Comparison of ENCODE assay signal across 1 cellular context in genomic region chr14:37197421-37198272, GRCh38.
A peak's percentile ranks its signal among the peaks of the same experiment; 100 is the strongest.
TF ChIP-seq lines count a peak whose summit lies in the region.

TSS of gene MIPOL1 (plus strand) at chr14:37197937. CDS start at chr14:37247889, 49,952 bp downstream.

TF ChIP-seq in K562, 482 proteins besides CTCF, POLR2A, EP300 and RAD21 (continued from another document and continues in another):
- TF ChIP-seq CUX1 (CRISPR knock-in tag; IDR thresholded peaks at IDR 0.05) (0 out of 2 replicates have a peak, but pooled peaks have one; percentile 46), ZNF24 (IDR thresholded peaks at IDR 0.05) (peak; percentile 13; the same call in 1 of the 2 replicates), UBTF (IDR thresholded peaks at IDR 0.05; ENCODE audit: borderline replicate concordance in 1 of 2, low read depth in 2 of 2, low read length in 2 of 2) (0 out of 4 replicates have a peak, but pooled peaks of 1 of the 2 experiments have one; percentile 66), NR2C2 (CRISPR knock-in tag; IDR thresholded peaks at IDR 0.05) (no peak), NR2C2 (tag; IDR thresholded peaks at IDR 0.05) (no peak), HOXB6 (CRISPR knock-in tag; IDR thresholded peaks at IDR 0.05; ENCODE audit: borderline replicate concordance) (no peak), DACH1 (IDR thresholded peaks at IDR 0.05; ENCODE audit: partially characterized antibody) (no peak), ZNF277 (CRISPR knock-in tag; IDR thresholded peaks at IDR 0.05; ENCODE audit: borderline replicate concordance) (no peak), ATF6 (CRISPR knock-in tag; IDR thresholded peaks at IDR 0.05) (no peak), NCOR1 (IDR thresholded peaks at IDR 0.05) (peak; percentile 30; the same call in 1 of the 2 replicates), PKNOX1 (IDR thresholded peaks at IDR 0.05) (no peak), RHOXF2B (CRISPR knock-in tag; conservative IDR thresholded peaks at IDR 0.05) (no peak), ELK3 (CRISPR knock-in tag; IDR thresholded peaks at IDR 0.05) (no peak), CEBPB (tag; IDR thresholded peaks at IDR 0.05) (no peak), MIER1 (IDR thresholded peaks at IDR 0.05; ENCODE audit: low read depth) (no peak), GMEB1 (CRISPR knock-in tag; IDR thresholded peaks at IDR 0.05) (peak; percentile 71), SP2 (IDR thresholded peaks at IDR 0.05; ENCODE audit: extremely low read depth, low read depth, low read length, poor library complexity, severe bottlenecking) (no peak), NFE2L1 (tag; IDR thresholded peaks at IDR 0.05; ENCODE audit: borderline replicate concordance, low read depth) (no peak), CBX1 (IDR thresholded peaks at IDR 0.05; ENCODE audit: low read depth) (no peak), TCF7 (IDR thresholded peaks at IDR 0.05; ENCODE audit: borderline replicate concordance) (no peak), GTF3C2 (IDR thresholded peaks at IDR 0.05; ENCODE audit: borderline replicate concordance, extremely low read depth, insufficient read length) (no peak), XRCC3 (IDR thresholded peaks at IDR 0.05) (no peak), TFE3 (CRISPR knock-in tag; IDR thresholded peaks at IDR 0.05) (no peak), RBFOX2 (IDR thresholded peaks at IDR 0.05; ENCODE audit: low read depth, low read length) (peak; percentile 94), CC2D1A (IDR thresholded peaks at IDR 0.05) (peak; percentile 46; the same call in 1 of the 2 replicates), ZNF174 (CRISPR knock-in tag; IDR thresholded peaks at IDR 0.05) (no peak), EGR1 (conservative IDR thresholded peaks at IDR 0.05) (peak; percentile 19; the same call in 1 of the 2 replicates), JUND (IDR thresholded peaks at IDR 0.05; ENCODE audit: borderline replicate concordance, low read depth, low read length) (no peak), JUND (tag; IDR thresholded peaks at IDR 0.05; ENCODE audit: borderline replicate concordance, low read depth, low read length) (peak; percentile 13; the same call in 1 of the 3 replicates), MLLT1 (IDR thresholded peaks at IDR 0.05) (peak; percentile 66 to 76; a peak in 3 of 4 replicates), SIN3A (IDR thresholded peaks at IDR 0.05; ENCODE audit: borderline replicate concordance in 2 of 2, control insufficient read depth in 1 of 2, low read depth in 2 of 2, low read length in 2 of 2) (0 out of 4 replicates have a peak, but pooled peaks of 1 of the 2 experiments have one; percentile 29), MYBL2 (IDR thresholded peaks at IDR 0.05; ENCODE audit: low read depth) (no peak), MYBL2 (CRISPR knock-in tag; IDR thresholded peaks at IDR 0.05; ENCODE audit: borderline replicate concordance) (no peak), FOSL1 (tag; conservative IDR thresholded peaks at IDR 0.05) (no peak), NRF1 (conservative IDR thresholded peaks at IDR 0.05 in 1 of 2, IDR thresholded peaks at IDR 0.05 in 1 of 2) (peak; percentile 93 to 94)
